Comparison of ENCODE assay signal across 8 cellular contexts in genomic region chr4:68349361-68350360, GRCh38. TPM values are rescaled to one million over a fixed set of nuclear protein-coding genes. Genes with fewer than 3 reads are reported as not detected.
DNase-seq lines count a peak whose midpoint lies in the region; ATAC-seq, FAIRE-seq and TF ChIP-seq lines count a peak whose summit lies in the region.

YTHDC1 (minus strand) TSS chr4:68350090; CDS start chr4:68349753, 337 bp downstream.

- peak; percentile 94 for ATAC-seq in HG02852 (IDR thresholded peaks at IDR 0.05; ENCODE audit: unreplicated experiment)
- peak; percentile 99 to 100 (median 100) for ATAC-seq in heart left ventricle

- H3K27ac Mint-ChIP-seq in type B pancreatic cell: peak within 1 kb of the TSS; percentile 100

- peak; percentile 100 for FAIRE-seq in GM12892 (lab: Jason Lieb, UNC)

- H3K27ac ChIP-seq in adrenal gland (peak within 1 kb of the TSS; percentile 93 to 98 (median 97)), heart left ventricle (peak within 1 kb of the TSS; percentile 83 to 99 (median 98))

- no peaks in the 10 kb centered on the region for H3K27me3 Mint-ChIP-seq in type B pancreatic cell

- no peaks in the 10 kb centered on the region for H3K27me3 ChIP-seq in adrenal gland
- no peaks in the 10 kb centered on the region for H3K27me3 ChIP-seq in heart left ventricle

- H3K36me3 ChIP-seq in adrenal gland (replicated peaks in 1 of 2): no peaks in the 10 kb centered on the region
- no peaks in the 10 kb centered on the region for H3K36me3 ChIP-seq in heart left ventricle

- intact Hi-C loops in adrenal gland (cut with DNase I): no loop called here
- intact Hi-C loops in heart left ventricle (cut with DNase I): loop anchor here in 1 of 10 donors (2.0 kb wide), 1 partner anchor 23 kb away; no protein-coding TSS in a partner anchor

- TF ChIP-seq POLR2A in GM12892 (IDR thresholded peaks at IDR 0.05; ENCODE audit: low read depth, low read length) (peak; percentile 88), adrenal gland (IDR thresholded peaks at IDR 0.05) (peak; percentile 92 to 98), heart left ventricle (IDR thresholded peaks at IDR 0.05) (peak; percentile 75 to 81)

- DNase-seq in GM12892 (ENCODE audit: insufficient read length): peak; percentile 76
- DNase-seq in NCI-H146 (lab: John Stamatoyannopoulos, UW): peak; percentile 99
- peak; percentile 89 to 96 (median 94) for DNase-seq in T-helper 1 cell
- peak; percentile 96 to 99 (median 98) for DNase-seq in adrenal gland
- peak; percentile 97 to 98 (median 97) for DNase-seq in heart left ventricle
- peak; percentile 94 for DNase-seq in pons (ENCODE audit: low spot score)
- peak; percentile 95 for DNase-seq in type B pancreatic cell (ENCODE audit: extremely low spot score, unreplicated experiment)

- H3K9me3 Mint-ChIP-seq in type B pancreatic cell: peaks cover 5% of the 10 kb centered on the region

- no peaks in the 10 kb centered on the region for H3K9me3 ChIP-seq in adrenal gland (replicated peaks in 1 of 3)
- H3K9me3 ChIP-seq in heart left ventricle: no peaks in the 10 kb centered on the region

- H3K4me1 ChIP-seq in adrenal gland (replicated peaks in 1 of 2) (peaks cover 19 to 42% of the 10 kb centered on the region in 2 donors), heart left ventricle (peaks cover 3 to 44% (median 36%) of the 10 kb centered on the region in 12 donors)

- 1% methylated on average over 50 to 79 of the region's 79 CpGs for WGBS in adrenal gland, 4 donors
- WGBS in heart left ventricle, 4 donors: 1 to 2% (median 1%) methylated on average over 61 to 79 of the region's 79 CpGs

- H3K4me3 Mint-ChIP-seq in type B pancreatic cell: peak within 1 kb of the TSS; percentile 94

- H3K4me1 Mint-ChIP-seq in type B pancreatic cell (ENCODE audit: unreplicated experiment): peaks cover 10% of the 10 kb centered on the region

- peaks cover 8% of the 10 kb centered on the region for H3K36me3 Mint-ChIP-seq in type B pancreatic cell

- no peak for TF ChIP-seq CTCF in adrenal gland (IDR thresholded peaks at IDR 0.05)
- TF ChIP-seq CTCF in heart left ventricle (IDR thresholded peaks at IDR 0.05): peak in 1 of 12 donors; percentile 5
- no peak for TF ChIP-seq CTCF in type B pancreatic cell (conservative IDR thresholded peaks at IDR 0.05)

- H3K4me3 ChIP-seq in adrenal gland: peak within 1 kb of the TSS; percentile 63 to 85 (median 75)
- H3K4me3 ChIP-seq in heart left ventricle: peak within 1 kb of the TSS; percentile 69 to 96 (median 88)

RNA-seq across cellular contexts. Expression of gene YTHDC1, which starts in this region (rescaled TPM):
- 46.9 TPM for polyA plus RNA-seq in GM12892 (2012; ENCODE audit: missing spikeins)
- 10 to 100 TPM; 24.6 to 63.0 (median 45.4) TPM for total RNA-seq in adrenal gland
- polyA plus RNA-seq in adrenal gland: 10 to 100 TPM; 29.4 to 64.0 (median 51.7) TPM
- total RNA-seq in heart left ventricle: 10 to 100 TPM; 27.0 to 60.8 (median 43.8) TPM
- 10 to 100 TPM; 27.1 to 30.5 TPM for polyA plus RNA-seq in heart left ventricle
- 99.0 and 105 TPM in 2 replicates for total RNA-seq in type B pancreatic cell (ENCODE audit: low replicate concordance)

Comparison
In these comparisons a context has a peak if more than half of its experiments do, and no peak if none do; other contexts are left out.
1. Peak in every context shown above with its lines: DNase-seq, ATAC-seq, H3K4me3 ChIP-seq and H3K27ac ChIP-seq.